24 cellular contexts compared by ENCODE assay signal in the genomic region with DNA sequence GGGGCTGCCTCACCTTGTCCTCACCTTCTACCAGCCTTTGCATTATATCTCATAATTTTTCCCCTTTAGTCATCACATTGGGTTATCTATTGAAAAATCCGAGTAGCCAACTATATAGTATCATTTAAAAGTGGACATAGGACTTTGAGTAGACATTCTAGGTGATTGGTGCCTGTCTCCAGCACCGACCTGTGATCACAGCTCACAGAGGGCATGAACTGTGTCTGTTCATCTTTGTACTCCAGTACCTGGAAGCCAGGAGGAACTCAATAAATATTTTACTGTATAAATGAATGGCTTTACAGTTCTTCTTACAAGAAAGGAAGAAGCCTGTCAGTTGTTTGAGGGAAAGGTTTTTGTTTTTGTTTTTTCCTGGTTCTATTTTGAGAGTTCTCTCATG. TPM values are rescaled to one million over a fixed set of nuclear protein-coding genes. Genes with fewer than 3 reads are reported as not detected.
DNase-seq lines count a peak whose midpoint lies in the region; ATAC-seq and TF ChIP-seq lines count a peak whose summit lies in the region.
"Had no signal": no experiment of that assay in that cellular context is flagged by ENCODE, and none has a peak within 500 bp of the region (broad histone marks: within the 10 kb centered on the region; RNA-seq: fewer than 3 reads in every experiment).

No MANE protein-coding gene starts in this region.

- H3K4me3 ChIP-seq in OCI-LY1 (ENCODE audit: low read depth, low read length, poor library complexity, severe bottlenecking) (no peak overlapping the region), parathyroid adenoma (ENCODE audit: low read depth, low read length) (no peak overlapping the region), ovary (no peak overlapping the region)
- H3K4me3 ChIP-seq: body of pancreas, GM23248, MG63, Peyer's patch, SJCRH30, tibial artery had no signal

- H3K27me3 ChIP-seq in CD4-positive, alpha-beta T cell (ENCODE audit: control insufficient read depth, insufficient read depth, low read length): no peaks in the 10 kb centered on the region
- no peaks in the 10 kb centered on the region for H3K27me3 ChIP-seq in OCI-LY1 (ENCODE audit: insufficient read depth, low read length)
- no peaks in the 10 kb centered on the region for H3K27me3 ChIP-seq in parathyroid adenoma (ENCODE audit: control insufficient read depth, insufficient read depth, low read length)
- H3K27me3 ChIP-seq in ovary: no peaks in the 10 kb centered on the region
- H3K27me3 ChIP-seq: body of pancreas, MG63, Peyer's patch, SJCRH30 had no signal

- CTCF ChIA-PET in CD4-positive, alpha-beta T cell (lab: Charles Lee): interaction anchor here (2.7 kb wide), 1 partner anchor 45 kb away, joined by 8 read pairs; no protein-coding TSS in a partner anchor

- DNase-seq in CD4-positive, alpha-beta T cell: no peak
- DNase-seq in left colon: no peak
- DNase-seq in NCI-H510A treated with DMSO at 0.1 percent for 48 hours (lab: John Stamatoyannopoulos, UW): no peak
- DNase-seq in immature natural killer cell: no peak
- DNase-seq in ovary: no peak
- DNase-seq: activated CD4-positive, alpha-beta T cell treated with anti-CD3 and anti-CD28 coated beads for 1 hour; body of pancreas; GM23248; KBM-7; mesendoderm; MG63; natural killer cell; NCI-H1417 treated with DMSO at 0.1 percent for 48 hours; NCI-H524; NK-92 treated with Interleukin-12 subunit alpha and Interleukin-12 subunit beta, amount 100 ng/mL, for 24 hours; right cardiac atrium; SJCRH30; stimulated activated CD4-positive, alpha-beta T cell treated with anti-CD3 and anti-CD28 coated beads, Interleukin-4, amount 100 ng/mL, for 4 hours; stimulated activated naive CD4-positive, alpha-beta T cell treated with Interleukin-2 at 50 U/mL for 16 hours; T-helper 1 cell; tibial artery had no signal

- H3K36me3 Mint-ChIP-seq in CD4-positive, alpha-beta T cell (ENCODE audit: low read depth): no peaks in the 10 kb centered on the region
- H3K36me3 Mint-ChIP-seq in immature natural killer cell: no peaks in the 10 kb centered on the region
- H3K36me3 Mint-ChIP-seq: natural killer cell had no signal

- H3K9me3 ChIP-seq in CD4-positive, alpha-beta T cell (ENCODE audit: control insufficient read depth, low read length): no peaks in the 10 kb centered on the region
- no peaks in the 10 kb centered on the region for H3K9me3 ChIP-seq in OCI-LY1 (ENCODE audit: low read length)
- H3K9me3 ChIP-seq in parathyroid adenoma (ENCODE audit: control insufficient read depth, low read length): no peaks in the 10 kb centered on the region
- H3K9me3 ChIP-seq in ovary: no peaks in the 10 kb centered on the region
- H3K9me3 ChIP-seq: body of pancreas, MG63, Peyer's patch, SJCRH30, tibial artery had no signal

- H3K27ac ChIP-seq in CD4-positive, alpha-beta T cell (ENCODE audit: low read depth, low read length): no peak overlapping the region
- peak overlapping the region; percentile 91 for H3K27ac ChIP-seq in OCI-LY1 (ENCODE audit: low read depth, low read length, poor library complexity, severe bottlenecking)
- peak overlapping the region; percentile 93 for H3K27ac ChIP-seq in parathyroid adenoma
- no peak overlapping the region for H3K27ac ChIP-seq in ovary
- H3K27ac ChIP-seq: GM23248, SJCRH30, tibial artery had no signal

- H2AFZ ChIP-seq in OCI-LY1 (ENCODE audit: low read length) (no peak overlapping the region), parathyroid adenoma (peak overlapping the region; percentile 73)
- H2AFZ ChIP-seq: GM23248 had no signal

- peaks cover 68% of the 10 kb centered on the region for H3K4me1 ChIP-seq in OCI-LY1 (ENCODE audit: insufficient read depth, low read length, severe bottlenecking)
- H3K4me1 ChIP-seq in parathyroid adenoma: peaks cover 53% of the 10 kb centered on the region
- H3K4me1 ChIP-seq in ovary (ENCODE audit: insufficient read depth): no peaks in the 10 kb centered on the region
- H3K4me1 ChIP-seq: Peyer's patch, SJCRH30, tibial artery had no signal

- H3K9ac ChIP-seq in OCI-LY1 (ENCODE audit: low read length) (peak overlapping the region; percentile 17; the same call in 1 of the 2 replicates), parathyroid adenoma (no peak overlapping the region)
- H3K9ac ChIP-seq: GM23248 had no signal

- no peaks in the 10 kb centered on the region for H3K9me3 Mint-ChIP-seq in CD4-positive, alpha-beta T cell
- H3K9me3 Mint-ChIP-seq in immature natural killer cell: no peaks in the 10 kb centered on the region
- H3K9me3 Mint-ChIP-seq: natural killer cell had no signal

- intact Hi-C loops in CD4-positive, alpha-beta T cell (cut with DNase I, micrococcal nuclease): no loop called here
- intact Hi-C loops in left colon (cut with DNase I, micrococcal nuclease) (no loop called here), ovary (cut with DNase I) (no loop called here)

- no peaks in the 10 kb centered on the region for H3K9me2 ChIP-seq in OCI-LY1 (ENCODE audit: low read depth, low read length)

- 0 out of 2 replicates have a peak, but pooled peaks cover 3% of the 10 kb centered on the region for H3F3A ChIP-seq in OCI-LY1 (ENCODE audit: insufficient read depth, low read length)

- H3K4me1 Mint-ChIP-seq in CD4-positive, alpha-beta T cell (ENCODE audit: low read depth): peaks cover 51% of the 10 kb centered on the region
- peaks cover 22 to 27% of the 10 kb centered on the region in 2 donors for H3K4me1 Mint-ChIP-seq in immature natural killer cell

- POLR2A ChIA-PET in CD4-positive, alpha-beta T cell (lab: Charles Lee): no interaction called here

- no peak for TF ChIP-seq EP300 in ovary (IDR thresholded peaks at IDR 0.05)

- H3K4me2 ChIP-seq in OCI-LY1 (ENCODE audit: low read length) (no peak overlapping the region), parathyroid adenoma (ENCODE audit: low read length) (peak overlapping the region; percentile 20)

- H3K79me2 ChIP-seq in OCI-LY1 (ENCODE audit: insufficient read depth, low read length) (no peaks in the 10 kb centered on the region), parathyroid adenoma (peaks cover 6% of the 10 kb centered on the region)

- H3K27ac Mint-ChIP-seq in CD4-positive, alpha-beta T cell: peak overlapping the region; percentile 87
- no peak overlapping the region for H3K27ac Mint-ChIP-seq in immature natural killer cell
- H3K27ac Mint-ChIP-seq: natural killer cell had no signal

- no peak overlapping the region for H3K4me3 Mint-ChIP-seq in CD4-positive, alpha-beta T cell
- no peak overlapping the region for H3K4me3 Mint-ChIP-seq in immature natural killer cell
- H3K4me3 Mint-ChIP-seq: natural killer cell had no signal

- ATAC-seq in CD4-positive, alpha-beta T cell (ENCODE audit: poor library complexity): no peak
- peak; percentile 92 for ATAC-seq in left colon
- ATAC-seq: body of pancreas, right cardiac atrium had no signal

- no peaks in the 10 kb centered on the region for H3K27me3 Mint-ChIP-seq in CD4-positive, alpha-beta T cell
- peaks cover 0 to 6% (median 2%) of the 10 kb centered on the region in 3 donors for H3K27me3 Mint-ChIP-seq in immature natural killer cell (ENCODE audit: low read depth in 3 of 3)

- H4K20me1 ChIP-seq in OCI-LY1 (ENCODE audit: insufficient read depth, low read length): no peaks in the 10 kb centered on the region

- TF ChIP-seq POLR2A in ovary (IDR thresholded peaks at IDR 0.05): no peak

- TF ChIP-seq CTCF in CD4-positive, alpha-beta T cell (IDR thresholded peaks at IDR 0.05): no peak
- TF ChIP-seq CTCF in OCI-LY1 (IDR thresholded peaks at IDR 0.05; ENCODE audit: low read length) (no peak), parathyroid adenoma (IDR thresholded peaks at IDR 0.05) (no peak), ovary (IDR thresholded peaks at IDR 0.05) (no peak)

- WGBS in ovary, 3 donors: 84 to 91% (median 86%) methylated on average over 2 of the region's 2 CpGs

- H3K36me3 ChIP-seq in OCI-LY1 (ENCODE audit: insufficient read depth, low read length): no peaks in the 10 kb centered on the region
- no peaks in the 10 kb centered on the region for H3K36me3 ChIP-seq in parathyroid adenoma (ENCODE audit: control insufficient read depth, insufficient read depth, low read length)
- no peaks in the 10 kb centered on the region for H3K36me3 ChIP-seq in ovary
- H3K36me3 ChIP-seq: MG63, Peyer's patch, SJCRH30, tibial artery had no signal

RNA-seq across cellular contexts. Expression of a gene that starts 46.0 kb away (rescaled TPM):
- total RNA-seq in CD4-positive, alpha-beta T cell: 1 to 10 TPM; 6.1 to 7.5 TPM
- total RNA-seq in left colon (10 to 100 TPM in 1 of 2 donors, 1 to 10 TPM in 1; 8.4 to 11.4 TPM), ovary (1 to 10 TPM in 5 of 7 donors, under 1 TPM in 2; 0.48 to 6.4 (median 1.3) TPM)
- polyA plus RNA-seq in immature natural killer cell (1 to 10 TPM in 2 of 3 donors, not detected in 1; 1.8 to 2.0 TPM), ovary (1 to 10 TPM; 2.5 to 9.9 TPM)
- total RNA-seq: GM23248 had no signal
- polyA plus RNA-seq: GM23248 had no signal

Comparison
In these comparisons a context has a peak if more than half of its experiments do, and no peak if none do; other contexts are left out.
1. H3K27ac ChIP-seq: peak in OCI-LY1 (single experiment) and parathyroid adenoma (single experiment); none in CD4-positive, alpha-beta T cell (single experiment) and ovary (0 of 2).